In genomic region chr13:73222627-73223026, GRCh38 we compare ENCODE assay signal across 15 cellular contexts.
"Had no signal": no experiment of that assay in that cellular context is flagged by ENCODE, and none has a peak within 500 bp of the region (broad histone marks: within the 10 kb centered on the region; RNA-seq: fewer than 3 reads in every experiment).

No MANE protein-coding gene starts in this region.

- DNase-seq: activated CD4-positive, alpha-beta T cell treated with anti-CD3 and anti-CD28 coated beads for 4 hours; activated CD4-positive, CD25-positive, alpha-beta regulatory T cell; cerebellar nuclear complex; kidney; lower lobe of right lung; mucosa of descending colon; small intestine; T1000; tibial artery had no signal

- H3K27me3 ChIP-seq: neural progenitor cell, tibial artery had no signal

- H3K9ac ChIP-seq: neural progenitor cell had no signal

- H3K27ac ChIP-seq: coronary artery, lower lobe of right lung, neural progenitor cell, tibial artery had no signal

- H3K4me3 ChIP-seq: coronary artery, lower lobe of right lung, mucosa of descending colon, neural progenitor cell, tibial artery had no signal

- ATAC-seq: lower lobe of right lung, mucosa of descending colon, sciatic nerve had no signal

- H3K4me1 Mint-ChIP-seq: neural progenitor cell had no signal

- H3K36me3 Mint-ChIP-seq: neural progenitor cell had no signal

- H3K36me3 ChIP-seq: lower lobe of right lung, neural progenitor cell, tibial artery had no signal

- H2AFZ ChIP-seq: neural progenitor cell had no signal

- H3K4me3 Mint-ChIP-seq: activated naive CD8-positive, alpha-beta T cell treated with anti-CD3 and anti-CD28 coated beads, Interleukin-2, amount 50 U/mL, for 24 hours; neural progenitor cell; stimulated activated effector memory CD8-positive, alpha-beta T cell treated with anti-CD3 and anti-CD28 coated beads, Interleukin-12 subunit alpha, Interleukin-12 subunit beta, amount 100 ng/mL, for 72 hours; stimulated activated naive CD8-positive, alpha-beta T cell treated with anti-CD3 and anti-CD28 coated beads, Interleukin-15, amount 100 ng/mL, for 72 hours had no signal

- H3K4me2 ChIP-seq: neural progenitor cell had no signal

- H3K9me3 ChIP-seq: lower lobe of right lung, mucosa of descending colon, tibial artery had no signal

- H3K27ac Mint-ChIP-seq: neural progenitor cell; stimulated activated effector memory CD8-positive, alpha-beta T cell treated with anti-CD3 and anti-CD28 coated beads, Interleukin-12 subunit alpha, Interleukin-12 subunit beta, amount 100 ng/mL, for 72 hours; stimulated activated naive CD8-positive, alpha-beta T cell treated with anti-CD3 and anti-CD28 coated beads, Interleukin-15, amount 100 ng/mL, for 72 hours had no signal

- H3K4me1 ChIP-seq: lower lobe of right lung, neural progenitor cell, tibial artery had no signal

- H3K9me3 Mint-ChIP-seq: activated naive CD8-positive, alpha-beta T cell treated with anti-CD3 and anti-CD28 coated beads, Interleukin-2, amount 50 U/mL, for 24 hours; neural progenitor cell; stimulated activated effector memory CD8-positive, alpha-beta T cell treated with anti-CD3 and anti-CD28 coated beads, Interleukin-12 subunit alpha, Interleukin-12 subunit beta, amount 100 ng/mL, for 72 hours; stimulated activated naive CD8-positive, alpha-beta T cell treated with anti-CD3 and anti-CD28 coated beads, Interleukin-15, amount 100 ng/mL, for 72 hours had no signal
